10 cellular contexts compared by ENCODE assay signal in the genomic region with DNA sequence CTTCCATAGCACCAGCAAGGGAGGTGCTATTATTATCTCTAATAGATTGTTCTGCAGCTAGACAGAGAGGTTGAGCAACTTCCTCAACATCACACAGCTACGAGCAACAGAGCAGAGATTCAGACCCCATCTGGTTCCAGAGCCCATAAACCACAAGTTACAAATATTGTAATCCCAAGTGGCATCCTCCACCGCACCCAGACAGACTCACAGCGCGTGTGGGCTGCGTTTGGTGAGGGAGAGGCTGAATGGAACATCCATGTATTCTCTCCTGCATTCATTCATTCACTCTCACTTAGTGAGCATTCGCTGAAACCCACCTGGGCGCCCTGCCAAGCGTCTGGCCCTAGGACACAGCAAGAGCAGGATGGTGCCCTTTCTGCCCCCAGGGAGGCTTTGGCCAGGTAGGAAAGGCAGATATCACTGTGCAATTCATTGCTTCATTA. TPM values are rescaled to one million over a fixed set of nuclear protein-coding genes. Genes with fewer than 3 reads are reported as not detected.
DNase-seq lines count a peak whose midpoint lies in the region; TF ChIP-seq lines count a peak whose summit lies in the region.
"Had no signal": no experiment of that assay in that cellular context is flagged by ENCODE, and none has a peak within 500 bp of the region (broad histone marks: within the 10 kb centered on the region; RNA-seq: fewer than 3 reads in every experiment).

No MANE protein-coding gene starts in this region.

- CTCF ChIA-PET in PC-9 (lab: Charles Lee): no interaction called here

- H3K4me1 ChIP-seq in PC-9 (replicated peaks; ENCODE audit: insufficient read depth) (peaks cover 80% of the 10 kb centered on the region), skeletal muscle satellite cell (ENCODE audit: control insufficient read depth, insufficient read depth, low read length) (peaks cover 59% of the 10 kb centered on the region)

- DNase-seq in NOMO-1 (lab: John Stamatoyannopoulos, UW; ENCODE audit: unreplicated experiment in 2 of 2) (peak; percentile 14 to 51), NOMO-1 treated with dmso at 0.1 percent for 144 hours (lab: John Stamatoyannopoulos, UW; ENCODE audit: unreplicated experiment) (no peak), PC-9 (no peak), fibroblast of gingiva (ENCODE audit: low read depth) (peak; percentile 57), NCI-H510A (lab: John Stamatoyannopoulos, UW) (no peak), HCEC 1CT (no peak), HuH-7.5 (ENCODE audit: low spot score) (no peak)
- DNase-seq: NCI-H446 had no signal

- H3K4me3 ChIP-seq in PC-9 (no peak overlapping the region), skeletal muscle satellite cell (ENCODE audit: low read length) (no peak overlapping the region)

- no peaks in the 10 kb centered on the region for H3K36me3 ChIP-seq in PC-9 (ENCODE audit: low read depth)
- H3K36me3 ChIP-seq in skeletal muscle satellite cell (ENCODE audit: insufficient read depth, low read length): no peaks in the 10 kb centered on the region

- no peak for TF ChIP-seq CTCF in PC-9 (conservative IDR thresholded peaks at IDR 0.05)

- H3K4me2 ChIP-seq in PC-9 (peak overlapping the region; percentile 57), skeletal muscle satellite cell (ENCODE audit: low read length) (peak overlapping the region; percentile 37)

- intact Hi-C loops in PC-9 (cut with micrococcal nuclease; ENCODE audit: unreplicated experiment): loop anchor here (1.0 to 2.0 kb wide), 2 partner anchors 39 to 104 kb away; no protein-coding TSS in a partner anchor

- H4K20me1 ChIP-seq in PC-9 (ENCODE audit: insufficient read depth): no peaks in the 10 kb centered on the region

- H3K27ac ChIP-seq in PC-9: peak overlapping the region; percentile 98
- H3K27ac ChIP-seq: 22Rv1 had no signal

- H3K79me2 ChIP-seq in PC-9 (ENCODE audit: low read depth): peaks cover 15% of the 10 kb centered on the region; the same call in 1 of the 2 replicates

- H3K27me3 ChIP-seq in PC-9 (ENCODE audit: insufficient read depth, low read depth): no peaks in the 10 kb centered on the region
- H3K27me3 ChIP-seq in skeletal muscle satellite cell (ENCODE audit: control insufficient read depth, insufficient read depth, low read length): no peaks in the 10 kb centered on the region

- H3K9me3 ChIP-seq in PC-9 (ENCODE audit: insufficient read depth, low read depth) (no peaks in the 10 kb centered on the region), skeletal muscle satellite cell (replicated peaks; ENCODE audit: low read length) (no peaks in the 10 kb centered on the region)

- POLR2A ChIA-PET in PC-9 (lab: Charles Lee; ENCODE audit: unreplicated experiment): interaction anchor here (0.5 to 1.0 kb wide), 5 partner anchors 10 to 339 kb away, joined by 4 to 39 read pairs (median 9); no protein-coding TSS in a partner anchor

- H3K9ac ChIP-seq in skeletal muscle satellite cell (ENCODE audit: low read depth, low read length): peak overlapping the region; percentile 69

- no TSS peak for BruUV-seq in PC-9 (replicated peaks; lab: Mats Ljungman, UMichigan)

- H2AFZ ChIP-seq in PC-9: no peak overlapping the region

- H3F3A ChIP-seq in PC-9 (ENCODE audit: insufficient read depth, low read depth): peaks cover 76% of the 10 kb centered on the region

- no peaks in the 10 kb centered on the region for H3K9me2 ChIP-seq in PC-9 (ENCODE audit: insufficient read depth)

RNA-seq across cellular contexts. Expression of a gene that starts 33.5 kb away (rescaled TPM):
- 17.2 and 17.4 TPM in 2 replicates for total RNA-seq in PC-9 (2021)
- total RNA-seq in skeletal muscle satellite cell (2012; rRNA removed): 13.2 and 25.1 TPM in 2 replicates

RNA-seq across cellular contexts. Expression of a gene that starts 53.6 kb away (rescaled TPM):
- not detected in 2 replicates for total RNA-seq in PC-9 (2021)
- total RNA-seq in skeletal muscle satellite cell (2012; rRNA removed): not detected in 2 replicates

Comparison
In these comparisons a context has a peak if more than half of its experiments do, and no peak if none do; other contexts are left out.
1. DNase-seq: peak in NOMO-1 (2 of 2) and fibroblast of gingiva (single experiment); none in NOMO-1 treated with dmso at 0.1 percent for 144 hours (single experiment), PC-9 (0 of 2), NCI-H510A (single experiment), HCEC 1CT (single experiment) and HuH-7.5 (single experiment).